ENCODE assay signal across 38 cellular contexts in the genomic region with DNA sequence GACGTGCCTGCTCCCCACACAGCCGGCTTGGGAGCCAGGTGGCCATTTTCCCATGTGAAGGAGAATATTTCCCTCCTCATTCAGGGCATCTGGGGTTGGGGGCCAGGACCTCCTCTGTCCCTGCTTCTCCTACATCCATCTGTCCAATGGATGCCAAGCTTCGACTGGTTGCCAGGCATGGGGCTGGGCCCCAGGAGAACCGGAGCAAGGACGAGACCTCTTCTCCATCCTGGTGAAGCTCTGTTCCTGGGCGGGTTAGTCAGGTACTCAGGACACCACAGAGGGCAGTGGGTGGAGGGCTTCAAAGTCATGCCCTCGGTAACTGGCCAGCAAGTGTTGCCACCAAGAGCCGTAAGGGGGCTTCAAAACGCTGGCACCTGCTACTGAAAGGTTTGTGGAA. TPM values are rescaled to one million over a fixed set of nuclear protein-coding genes. Genes with fewer than 3 reads are reported as not detected.
"Had no signal": no experiment of that assay in that cellular context is flagged by ENCODE, and none has a peak within 500 bp of the region (broad histone marks: within the 10 kb centered on the region; RNA-seq: fewer than 3 reads in every experiment).

No MANE protein-coding gene starts in this region.

- H3K4me3 ChIP-seq: adrenal gland, body of pancreas, breast epithelium had no signal

- H3K4me1 ChIP-seq: adrenal gland, breast epithelium had no signal

- H3K9me3 ChIP-seq: adrenal gland, body of pancreas, breast epithelium had no signal

- H3K27ac ChIP-seq: adrenal gland, body of pancreas, brain microvascular endothelial cell, breast epithelium, VCaP had no signal

- H3K36me3 ChIP-seq: adrenal gland, brain microvascular endothelial cell, breast epithelium had no signal

- DNase-seq: activated B cell treated with CpG ODN at 0.5 μM for 24 hours; activated CD4-positive, alpha-beta memory T cell treated with anti-CD3 and anti-CD28 coated beads for 36 hours; activated CD4-positive, alpha-beta T cell treated with anti-CD3 and anti-CD28 coated beads for 4 hours; activated CD4-positive, alpha-beta T cell treated with anti-CD3 and anti-CD28 coated beads, Interleukin-2, amount 10 ng/mL, durations not matched to agents 24 days and 14 days; activated CD4-positive, alpha-beta T cell treated with anti-CD3 and anti-CD28 coated beads, Interleukin-2, amount 50 U/mL, for 1 hour; activated CD4-positive, alpha-beta T cell treated with anti-CD3 and anti-CD28 coated beads, Interleukin-2, amount 50 U/mL, for 4 hours; activated CD4-positive, CD25-positive, alpha-beta regulatory T cell treated with anti-CD3 and anti-CD28 coated beads, Interleukin-2, amount 50 U/mL, for 72 hours; activated CD8-positive, alpha-beta memory T cell treated with anti-CD3 and anti-CD28 coated beads, Interleukin-2, amount 50 U/mL, for 4 hours; activated CD8-positive, alpha-beta T cell treated with anti-CD3 and anti-CD28 coated beads for 36 hours; activated effector memory CD4-positive, alpha-beta T cell treated with anti-CD3 and anti-CD28 coated beads, Interleukin-2, amount 50 U/mL, for 16 hours; activated gamma-delta T cell treated with Interleukin-2 at 50 U/mL for 16 hours; activated naive CD4-positive, alpha-beta T cell; activated naive CD4-positive, alpha-beta T cell treated with anti-CD3 and anti-CD28 coated beads for 36 hours; activated naive CD4-positive, alpha-beta T cell treated with anti-CD3 and anti-CD28 coated beads, Interleukin-2, amount 50 U/mL, for 16 hours; activated naive CD8-positive, alpha-beta T cell treated with anti-CD3 and anti-CD28 coated beads for 36 hours; activated T-cell treated with anti-CD3 and anti-CD28 coated beads for 4 hours; activated T-cell treated with anti-CD3 and anti-CD28 coated beads, Interleukin-2, amount 50 U/mL, for 1 hour; activated T-cell treated with anti-CD3 and anti-CD28 coated beads, Interleukin-2, amount 50 U/mL, for 4 hours; activated T-cell treated with anti-CD3 and anti-CD28 coated beads, Interleukin-2, amount 50 U/mL, for 72 hours; adrenal gland; amniotic stem cell; aorta; body of pancreas; brain microvascular endothelial cell; caudate nucleus; cerebellar nuclear complex; T-helper 1 cell; T-helper 2 cell; T-helper 9 cell had no signal

- H3K27me3 ChIP-seq: adrenal gland, body of pancreas, brain microvascular endothelial cell, breast epithelium had no signal

- ATAC-seq: activated CD8-positive, alpha-beta T cell treated with anti-CD3 and anti-CD28 coated beads for 36 hours; activated naive CD4-positive, alpha-beta T cell treated with anti-CD3 and anti-CD28 coated beads, Interleukin-2, amount 50 U/mL, for 72 hours; activated T-cell treated with anti-CD3 and anti-CD28 coated beads, Interleukin-2, amount 50 U/mL, for 4 hours; activated T-cell treated with anti-CD3 and anti-CD28 coated beads, Interleukin-2, amount 50 U/mL, for 72 hours; activated T-helper 17 cell treated with anti-CD3 and anti-CD28 coated beads, Interleukin-2, amount 50 U/mL, for 72 hours; body of pancreas had no signal

- FAIRE-seq: astrocyte, TTC549 had no signal

RNA-seq across cellular contexts. Expression of a gene that starts 22.3 kb away (rescaled TPM):
- total RNA-seq: activated B cell treated with CpG ODN at 0.5 μM for 24 hours; activated CD4-positive, alpha-beta memory T cell treated with anti-CD3 and anti-CD28 coated beads for 36 hours; activated CD4-positive, alpha-beta T cell treated with anti-CD3 and anti-CD28 coated beads, Interleukin-2, amount 10 ng/mL, durations not matched to agents 24 days and 14 days; activated CD8-positive, alpha-beta memory T cell treated with anti-CD3 and anti-CD28 coated beads for 36 hours; activated CD8-positive, alpha-beta T cell treated with anti-CD3 and anti-CD28 coated beads for 36 hours; activated naive CD4-positive, alpha-beta T cell treated with anti-CD3 and anti-CD28 coated beads for 36 hours; activated naive CD4-positive, alpha-beta T cell treated with anti-CD3 and anti-CD28 coated beads, Interleukin-2, amount 50 U/mL, for 72 hours; activated naive CD8-positive, alpha-beta T cell treated with anti-CD3 and anti-CD28 coated beads for 36 hours; activated T-cell treated with anti-CD3 and anti-CD28 coated beads, Interleukin-2, amount 50 U/mL, for 4 hours; activated T-cell treated with anti-CD3 and anti-CD28 coated beads, Interleukin-2, amount 50 U/mL, for 72 hours; activated T-helper 1 cell treated with anti-CD3 and anti-CD28 coated beads, Interleukin-12 subunit alpha, Interleukin-12 subunit beta, Interleukin-2, Interleukin-4 antibody, amounts not matched to agents 30 ng/mL and 10 ng/mL and 1 ng/mL, durations not matched to agents 14 hours and 24 hours and 36 hours; activated T-helper 17 cell treated with anti-CD3 and anti-CD28 coated beads, Interleukin-2, amount 50 U/mL, for 72 hours; astrocyte; chondrocyte had no signal
